Comparison of ENCODE assay signal across 8 cellular contexts in the genomic region with DNA sequence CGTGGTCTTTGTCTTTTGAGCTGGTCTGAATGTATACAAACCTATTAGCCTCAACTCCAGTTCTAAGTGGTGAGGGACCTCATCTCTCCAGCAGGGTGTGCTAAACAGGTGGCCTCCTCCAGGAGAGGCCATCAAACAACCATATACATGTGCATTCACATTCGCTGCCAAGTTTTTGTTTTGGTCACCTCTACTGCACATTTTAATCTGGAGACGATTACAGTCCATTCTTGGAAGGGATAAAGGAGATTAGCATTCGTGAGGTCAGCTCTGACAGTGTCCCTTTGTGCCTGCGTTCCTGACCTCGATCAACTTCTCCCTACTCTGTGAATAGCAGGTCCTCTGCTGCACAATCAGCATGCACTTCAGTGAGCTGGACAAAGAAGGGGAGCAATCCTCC.
DNase-seq lines count a peak whose midpoint lies in the region; ATAC-seq and TF ChIP-seq lines count a peak whose summit lies in the region.

No MANE protein-coding gene starts in this region.

- 64 to 75% (median 71%) methylated on average over 6 of the region's 6 CpGs for WGBS in adrenal gland, 4 donors

- intact Hi-C loops in activated CD4-positive, alpha-beta T cell treated with anti-CD3 and anti-CD28 coated beads, Interleukin-2, amount 10 ng/mL, durations not matched to agents 24 days and 14 days (cut with micrococcal nuclease) = loop anchor here (5.0 kb wide), 1 partner anchor 79 kb away; no protein-coding TSS in a partner anchor
- intact Hi-C loops in adrenal gland (cut with DNase I) = loop anchor here in 1 of 2 donors (10.0 kb wide), 1 partner anchor 62 kb away; a partner anchor contains a TSS

- DNase-seq in activated CD4-positive, alpha-beta T cell treated with anti-CD3 and anti-CD28 coated beads, Interleukin-2, amount 10 ng/mL, durations not matched to agents 24 days and 14 days = peak; percentile 60
- DNase-seq in activated CD4-positive, alpha-beta T cell treated with anti-CD3 and anti-CD28 coated beads for 4 hours = no peak
- DNase-seq in adrenal gland (peak in 1 of 7 donors; percentile 17), left kidney (ENCODE audit: low read depth, low spot score) (peak; percentile 41), NCI-H1092 (lab: John Stamatoyannopoulos, UW) (no peak), GF-D8 (lab: John Stamatoyannopoulos, UW) (no peak)
- no peak for DNase-seq in stimulated activated CD8-positive, alpha-beta memory T cell treated with anti-CD3 and anti-CD28 coated beads, Interleukin-4, amount 100 ng/mL, for 48 hours

- H3K4me1 Mint-ChIP-seq in activated CD4-positive, alpha-beta T cell treated with anti-CD3 and anti-CD28 coated beads, Interleukin-2, amount 10 ng/mL, durations not matched to agents 24 days and 14 days = no peaks in the 10 kb centered on the region

- peak; percentile 82 for ATAC-seq in HG03342 (IDR thresholded peaks at IDR 0.05; ENCODE audit: unreplicated experiment)

- no peak overlapping the region for H3K27ac ChIP-seq in adrenal gland

- H3K9me3 ChIP-seq in adrenal gland (replicated peaks in 1 of 3) = no peaks in the 10 kb centered on the region

- no peak for TF ChIP-seq POLR2A in adrenal gland (IDR thresholded peaks at IDR 0.05)

- H3K27ac Mint-ChIP-seq in activated CD4-positive, alpha-beta T cell treated with anti-CD3 and anti-CD28 coated beads, Interleukin-2, amount 10 ng/mL, durations not matched to agents 24 days and 14 days = no peak overlapping the region

- peaks cover 0 to 16% of the 10 kb centered on the region in 2 donors for H3K36me3 ChIP-seq in adrenal gland (replicated peaks in 1 of 2)

- peak in 5 of 6 experiments; percentile 22 to 47 (median 38) for TF ChIP-seq CTCF in adrenal gland (IDR thresholded peaks at IDR 0.05)

- H3K4me3 Mint-ChIP-seq in activated CD4-positive, alpha-beta T cell treated with anti-CD3 and anti-CD28 coated beads, Interleukin-2, amount 10 ng/mL, durations not matched to agents 24 days and 14 days = no peak overlapping the region

- no peaks in the 10 kb centered on the region for H3K9me3 Mint-ChIP-seq in activated CD4-positive, alpha-beta T cell treated with anti-CD3 and anti-CD28 coated beads, Interleukin-2, amount 10 ng/mL, durations not matched to agents 24 days and 14 days

- no peaks in the 10 kb centered on the region for H3K36me3 Mint-ChIP-seq in activated CD4-positive, alpha-beta T cell treated with anti-CD3 and anti-CD28 coated beads, Interleukin-2, amount 10 ng/mL, durations not matched to agents 24 days and 14 days (ENCODE audit: low read depth)

- no peak overlapping the region for H3K4me3 ChIP-seq in adrenal gland

- H3K27me3 Mint-ChIP-seq in activated CD4-positive, alpha-beta T cell treated with anti-CD3 and anti-CD28 coated beads, Interleukin-2, amount 10 ng/mL, durations not matched to agents 24 days and 14 days = no peaks in the 10 kb centered on the region

- H3K27me3 ChIP-seq in adrenal gland = no peaks in the 10 kb centered on the region

- no peaks in the 10 kb centered on the region for H3K4me1 ChIP-seq in adrenal gland (replicated peaks in 1 of 2)

Comparison
In these comparisons a context has a peak if more than half of its experiments do, and no peak if none do; other contexts are left out.
1. DNase-seq: peak in activated CD4-positive, alpha-beta T cell treated with anti-CD3 and anti-CD28 coated beads, Interleukin-2, amount 10 ng/mL, durations not matched to agents 24 days and 14 days (single experiment) and left kidney (single experiment); none in activated CD4-positive, alpha-beta T cell treated with anti-CD3 and anti-CD28 coated beads for 4 hours (0 of 2), NCI-H1092 (single experiment), GF-D8 (single experiment) and stimulated activated CD8-positive, alpha-beta memory T cell treated with anti-CD3 and anti-CD28 coated beads, Interleukin-4, amount 100 ng/mL, for 48 hours (single experiment).